1 cellular context compared by ENCODE assay signal in genomic region chr6:39171489-39172376, GRCh38.
A peak's percentile ranks its signal among the peaks of the same experiment; 100 is the strongest.
TF ChIP-seq lines count a peak whose summit lies in the region.

No MANE protein-coding gene starts in this region.

TF ChIP-seq in Ishikawa, 13 proteins besides CTCF, POLR2A, EP300 and RAD21 (continued from another document):
- TF ChIP-seq USF1 (IDR thresholded peaks at IDR 0.05), result peak; percentile 61
